ENCODE assay signal across 8 cellular contexts in genomic region chr10:78664929-78665525, GRCh38.
DNase-seq lines count a peak whose midpoint lies in the region; ATAC-seq and TF ChIP-seq lines count a peak whose summit lies in the region.

No MANE protein-coding gene starts in this region.

- no peak overlapping the region for H3K4me3 Mint-ChIP-seq in activated T-helper 17 cell treated with anti-CD3 and anti-CD28 coated beads, Interleukin-2, amount 50 U/mL, for 72 hours

- no peaks in the 10 kb centered on the region for H3K4me1 Mint-ChIP-seq in activated T-helper 17 cell treated with anti-CD3 and anti-CD28 coated beads, Interleukin-2, amount 50 U/mL, for 72 hours

- no peaks in the 10 kb centered on the region for H3K9me3 Mint-ChIP-seq in activated T-helper 17 cell treated with anti-CD3 and anti-CD28 coated beads, Interleukin-2, amount 50 U/mL, for 72 hours

- no peaks in the 10 kb centered on the region for H3K4me1 ChIP-seq in liver (ENCODE audit: control insufficient read depth in 4 of 4, insufficient read depth in 4 of 4, low read length in 3 of 4)

- TF ChIP-seq RAD21 in liver (IDR thresholded peaks at IDR 0.05), result peak; percentile 71 to 76

- H3K9me3 ChIP-seq in liver (ENCODE audit: control insufficient read depth in 4 of 4, low read length in 3 of 4), result peaks cover 0 to 11% (median 1%) of the 10 kb centered on the region in 4 donors

- H3K27ac Mint-ChIP-seq in activated T-helper 17 cell treated with anti-CD3 and anti-CD28 coated beads, Interleukin-2, amount 50 U/mL, for 72 hours, result no peak overlapping the region

- H3K27me3 ChIP-seq in HL-60 (ENCODE audit: insufficient read depth, poor library complexity, severe bottlenecking), result no peaks in the 10 kb centered on the region
- H3K27me3 ChIP-seq in liver (ENCODE audit: control insufficient read depth in 4 of 4, insufficient read depth in 4 of 4, low read length in 3 of 4), result no peaks in the 10 kb centered on the region

- H3K27ac ChIP-seq in HL-60 (replicated peaks) (no peak overlapping the region), liver (ENCODE audit: low read depth in 1 of 2, low read length in 2 of 2) (no peak overlapping the region)

- peaks cover 38% of the 10 kb centered on the region for H3K27me3 Mint-ChIP-seq in activated T-helper 17 cell treated with anti-CD3 and anti-CD28 coated beads, Interleukin-2, amount 50 U/mL, for 72 hours

- H3K36me3 Mint-ChIP-seq in activated T-helper 17 cell treated with anti-CD3 and anti-CD28 coated beads, Interleukin-2, amount 50 U/mL, for 72 hours (ENCODE audit: low read depth), result no peaks in the 10 kb centered on the region

- TF ChIP-seq CTCF in HL-60 (IDR thresholded peaks at IDR 0.05; ENCODE audit: insufficient read depth, low read length), result peak; percentile 38
- TF ChIP-seq CTCF in liver (IDR thresholded peaks at IDR 0.05; ENCODE audit: low read depth, low read length, missing input control), result peak; percentile 58

- H3K36me3 ChIP-seq in liver (ENCODE audit: control insufficient read depth in 4 of 4, insufficient read depth in 3 of 4, low read depth in 1 of 4, low read length in 3 of 4), result no peaks in the 10 kb centered on the region

- no peak overlapping the region for H3K9ac ChIP-seq in liver (ENCODE audit: low read depth in 1 of 2, low read length in 2 of 2)

- no peak overlapping the region for H3K4me3 ChIP-seq in HL-60 (replicated peaks; ENCODE audit: insufficient read depth, low read length)
- no peak overlapping the region for H3K4me3 ChIP-seq in liver (ENCODE audit: low read depth in 1 of 3, low read length in 3 of 3)

- DNase-seq in COLO668 (lab: John Stamatoyannopoulos, UW; ENCODE audit: unreplicated experiment) (peak; percentile 38), HL-60 (ENCODE audit: low read depth in 1 of 2, low spot score in 1 of 2) (peak; percentile 10 to 30), amniotic epithelial cell (ENCODE audit: low read depth) (peak; percentile 43)
- DNase-seq in stimulated activated CD4-positive, alpha-beta T cell treated with anti-CD3 and anti-CD28 coated beads, Interleukin-4, amount 100 ng/mL, for 4 hours, result no peak

- 72% methylated on average over 4 of the region's 4 CpGs for WGBS in liver

- ATAC-seq in GM21367 (IDR thresholded peaks at IDR 0.05; ENCODE audit: unreplicated experiment) (no peak), HG03159 (IDR thresholded peaks at IDR 0.05; ENCODE audit: unreplicated experiment) (no peak)
- ATAC-seq in activated T-helper 17 cell treated with anti-CD3 and anti-CD28 coated beads, Interleukin-2, amount 50 U/mL, for 72 hours (replicated peaks), result no peak

TF ChIP-seq in liver, 16 proteins besides CTCF, POLR2A, EP300 and RAD21:
- TF ChIP-seq ZBTB33 (IDR thresholded peaks at IDR 0.05) (no peak), HNF4A (conservative IDR thresholded peaks at IDR 0.05) (no peak), TAF1 (conservative IDR thresholded peaks at IDR 0.05) (no peak), REST (IDR thresholded peaks at IDR 0.05) (no peak), JUND (IDR thresholded peaks at IDR 0.05) (no peak), FOXA2 (IDR thresholded peaks at IDR 0.05) (no peak), HNF4G (IDR thresholded peaks at IDR 0.05) (no peak), EGR1 (IDR thresholded peaks at IDR 0.05; ENCODE audit: low read depth in 2 of 2) (no peak), YY1 (IDR thresholded peaks at IDR 0.05) (no peak), ATF3 (IDR thresholded peaks at IDR 0.05) (no peak), SP1 (IDR thresholded peaks at IDR 0.05) (no peak), MAX (IDR thresholded peaks at IDR 0.05) (no peak)

Comparison
In these comparisons a context has a peak if more than half of its experiments do, and no peak if none do; other contexts are left out.
1. DNase-seq: peak in COLO668 (single experiment), HL-60 (2 of 2) and amniotic epithelial cell (single experiment); none in stimulated activated CD4-positive, alpha-beta T cell treated with anti-CD3 and anti-CD28 coated beads, Interleukin-4, amount 100 ng/mL, for 4 hours (0 of 2).